9 cellular contexts compared by ENCODE assay signal in the genomic region with DNA sequence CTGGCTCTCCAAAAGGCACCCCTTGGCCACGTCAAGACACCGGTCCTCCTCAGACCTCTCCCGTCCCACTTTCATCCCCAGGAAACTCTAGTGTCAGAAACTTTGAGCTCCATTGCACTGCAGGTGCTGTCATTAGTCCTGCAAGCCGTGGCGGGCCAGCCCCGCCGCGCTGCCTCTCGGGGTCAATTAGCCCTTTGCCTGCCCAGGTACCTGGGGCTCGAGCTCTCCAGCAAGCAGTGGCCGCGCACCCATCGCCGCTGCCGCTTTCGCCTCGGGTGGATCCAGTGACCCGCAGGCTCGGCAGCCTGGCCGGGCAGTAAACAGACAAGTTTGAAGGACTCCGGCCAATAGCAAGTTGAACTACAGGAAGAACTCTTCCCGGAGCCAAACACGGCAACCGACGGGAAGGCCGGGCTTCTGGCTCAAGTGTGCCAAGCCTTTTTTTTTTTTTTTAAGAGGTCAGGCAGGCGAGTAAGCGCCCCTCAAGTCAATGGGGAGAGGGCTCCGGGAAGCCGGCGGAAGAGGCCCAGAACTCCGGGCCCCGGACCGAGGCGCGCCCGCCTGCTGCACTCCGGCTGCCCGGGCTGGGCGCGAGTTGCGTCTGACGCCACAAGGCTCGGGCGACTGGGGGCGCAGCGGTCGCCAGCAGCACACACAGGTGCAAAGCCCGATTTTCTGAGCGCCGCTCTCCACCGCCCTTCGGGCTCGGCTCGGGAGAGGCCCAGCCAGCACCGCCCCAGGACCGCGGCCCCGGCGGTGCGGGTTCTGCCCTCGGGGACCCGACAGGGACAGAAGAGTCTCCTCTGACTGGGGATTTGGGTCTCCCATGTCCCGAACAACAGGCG. TPM values are rescaled to one million over a fixed set of nuclear protein-coding genes. Genes with fewer than 3 reads are reported as not detected.
A peak's percentile ranks its signal among the peaks of the same experiment; 100 is the strongest.
DNase-seq lines count a peak whose midpoint lies in the region; ATAC-seq and TF ChIP-seq lines count a peak whose summit lies in the region.
"Had no signal": no experiment of that assay in that cellular context is flagged by ENCODE, and none has a peak within 500 bp of the region (broad histone marks: within the 10 kb centered on the region; RNA-seq: fewer than 3 reads in every experiment).

No MANE protein-coding gene starts in this region.

- ATAC-seq in GM23338 (peak; percentile 76), heart left ventricle (peak; percentile 16 to 73 (median 64)), HG02678 (IDR thresholded peaks at IDR 0.05; ENCODE audit: unreplicated experiment) (no peak)
- ATAC-seq in activated CD8-positive, alpha-beta memory T cell treated with anti-CD3 and anti-CD28 coated beads, Interleukin-2, amount 10 ng/mL, durations not matched to agents 7 days and 5 days: peak; percentile 30

- H2AFZ ChIP-seq in GM23338: peak overlapping the region; percentile 93
- H2AFZ ChIP-seq in parathyroid adenoma: peak overlapping the region; percentile 83

- DNase-seq in Ammon's horn (ENCODE audit: low spot score): peak; percentile 45
- peak; percentile 79 for DNase-seq in GM23338 (ENCODE audit: low spot score)
- no peak for DNase-seq in activated CD8-positive, alpha-beta memory T cell treated with anti-CD3 and anti-CD28 coated beads, Interleukin-2, amount 10 ng/mL, durations not matched to agents 7 days and 5 days
- peak; percentile 19 to 63 (median 34) for DNase-seq in heart left ventricle
- DNase-seq in superior temporal gyrus (ENCODE audit: extremely low spot score): no peak
- no peak for DNase-seq in stimulated activated CD4-positive, alpha-beta T cell treated with anti-CD3 and anti-CD28 coated beads, Interleukin-4, amount 100 ng/mL, for 1 hour

- peaks cover 5% of the 10 kb centered on the region; the same call in 1 of the 2 replicates for H3F3A ChIP-seq in GM23338 (replicated peaks; ENCODE audit: low read depth)

- whole genome bisulfite sequencing in heart left ventricle, 4 donors: 1 to 5% (median 1%) methylated on average over 33 to 65 of the region's 65 CpGs

- H3K4me2 ChIP-seq in GM23338 (peak overlapping the region; percentile 92), parathyroid adenoma (ENCODE audit: low read length) (peak overlapping the region; percentile 60)

- H3K36me3 Mint-ChIP-seq in GM23338 (ENCODE audit: low read depth): no peaks in the 10 kb centered on the region; the same call in 2 of the 3 replicates
- H3K36me3 Mint-ChIP-seq in activated CD8-positive, alpha-beta memory T cell treated with anti-CD3 and anti-CD28 coated beads, Interleukin-2, amount 10 ng/mL, durations not matched to agents 7 days and 5 days: peaks cover 2% of the 10 kb centered on the region

- intact Hi-C loops in heart left ventricle (cut with DNase I): loop anchor here in 7 of 10 donors (5.0 to 10.0 kb wide), 6 partner anchors 183 to 533 kb away; no protein-coding TSS in a partner anchor

- peaks cover 20% of the 10 kb centered on the region; the same call in 1 of the 2 replicates for H3K4me1 ChIP-seq in GM23338 (ENCODE audit: insufficient read depth)
- H3K4me1 ChIP-seq in heart left ventricle: peaks cover 0 to 36% (median 3%) of the 10 kb centered on the region in 12 donors
- H3K4me1 ChIP-seq in parathyroid adenoma: no peaks in the 10 kb centered on the region

- no peaks in the 10 kb centered on the region for H3K36me3 ChIP-seq in GM23338 (ENCODE audit: insufficient read depth)
- no peaks in the 10 kb centered on the region for H3K36me3 ChIP-seq in heart left ventricle
- no peaks in the 10 kb centered on the region for H3K36me3 ChIP-seq in parathyroid adenoma (ENCODE audit: control insufficient read depth, insufficient read depth, low read length)

- H3K4me3 ChIP-seq in GM23338: peak overlapping the region; percentile 84
- H3K4me3 ChIP-seq in heart left ventricle: peak overlapping the region; percentile 32 to 73 (median 61)
- H3K4me3 ChIP-seq in parathyroid adenoma (ENCODE audit: low read depth, low read length): peak overlapping the region; percentile 55

- peaks cover 16% of the 10 kb centered on the region for H3K4me1 Mint-ChIP-seq in GM23338
- peaks cover 7% of the 10 kb centered on the region for H3K4me1 Mint-ChIP-seq in activated CD8-positive, alpha-beta memory T cell treated with anti-CD3 and anti-CD28 coated beads, Interleukin-2, amount 10 ng/mL, durations not matched to agents 7 days and 5 days

- H3K9ac ChIP-seq in parathyroid adenoma: no peak overlapping the region

- H3K27ac ChIP-seq in GM23338 (ENCODE audit: low read depth) (no peak overlapping the region), heart left ventricle (peak overlapping the region; percentile 38 to 83 (median 66)), parathyroid adenoma (no peak overlapping the region)
- H3K27ac ChIP-seq: HL-60 had no signal

- no peaks in the 10 kb centered on the region for H3K9me2 ChIP-seq in GM23338 (ENCODE audit: insufficient read depth)

- H3K27me3 Mint-ChIP-seq in GM23338 (ENCODE audit: insufficient read depth, low read depth, poor library complexity): peaks cover 47% of the 10 kb centered on the region
- peaks cover 67% of the 10 kb centered on the region for H3K27me3 Mint-ChIP-seq in activated CD8-positive, alpha-beta memory T cell treated with anti-CD3 and anti-CD28 coated beads, Interleukin-2, amount 10 ng/mL, durations not matched to agents 7 days and 5 days

- H4K20me1 ChIP-seq in GM23338 (replicated peaks; ENCODE audit: insufficient read depth): peaks cover 6% of the 10 kb centered on the region; the same call in 1 of the 2 replicates

- peak overlapping the region; percentile 92 for H3K4me3 Mint-ChIP-seq in GM23338
- no peak overlapping the region for H3K4me3 Mint-ChIP-seq in activated CD8-positive, alpha-beta memory T cell treated with anti-CD3 and anti-CD28 coated beads, Interleukin-2, amount 10 ng/mL, durations not matched to agents 7 days and 5 days

- peaks cover 72% of the 10 kb centered on the region for H3K27me3 ChIP-seq in GM23338 (ENCODE audit: insufficient read depth)
- H3K27me3 ChIP-seq in heart left ventricle: peaks cover 0 to 61% (median 9%) of the 10 kb centered on the region in 9 donors
- H3K27me3 ChIP-seq in parathyroid adenoma (ENCODE audit: control insufficient read depth, insufficient read depth, low read length): no peaks in the 10 kb centered on the region

- TF ChIP-seq CTCF in GM23338 (conservative IDR thresholded peaks at IDR 0.05; ENCODE audit: low read depth in 2 of 2) (peak in 1 of 2 experiments; percentile 29; a peak in 1 of 4 replicates), heart left ventricle (IDR thresholded peaks at IDR 0.05) (peak in 1 of 12 donors; percentile 8), parathyroid adenoma (IDR thresholded peaks at IDR 0.05) (no peak)

- no peak for TF ChIP-seq POLR2A in heart left ventricle (IDR thresholded peaks at IDR 0.05)

- no peaks in the 10 kb centered on the region for H3K9me3 ChIP-seq in heart left ventricle
- H3K9me3 ChIP-seq in parathyroid adenoma (ENCODE audit: control insufficient read depth, low read length): no peaks in the 10 kb centered on the region

- CTCF ChIA-PET in activated CD8-positive, alpha-beta memory T cell treated with anti-CD3 and anti-CD28 coated beads, Interleukin-2, amount 10 ng/mL, durations not matched to agents 7 days and 5 days (lab: Charles Lee): no interaction called here

- H3K27ac Mint-ChIP-seq in GM23338: no peak overlapping the region
- no peak overlapping the region for H3K27ac Mint-ChIP-seq in activated CD8-positive, alpha-beta memory T cell treated with anti-CD3 and anti-CD28 coated beads, Interleukin-2, amount 10 ng/mL, durations not matched to agents 7 days and 5 days

- H3K79me2 ChIP-seq in GM23338 (replicated peaks; ENCODE audit: insufficient read depth) (no peaks in the 10 kb centered on the region), parathyroid adenoma (no peaks in the 10 kb centered on the region)

- no peaks in the 10 kb centered on the region for H3K9me3 Mint-ChIP-seq in GM23338
- no peaks in the 10 kb centered on the region for H3K9me3 Mint-ChIP-seq in activated CD8-positive, alpha-beta memory T cell treated with anti-CD3 and anti-CD28 coated beads, Interleukin-2, amount 10 ng/mL, durations not matched to agents 7 days and 5 days (ENCODE audit: low read depth)

TF ChIP-seq in GM23338, 12 proteins besides CTCF, POLR2A, EP300 and RAD21 (continues in another document):
- TF ChIP-seq EZH2 (IDR thresholded peaks at IDR 0.05; ENCODE audit: low read depth, unreplicated experiment) (peak; percentile 57), JUNB (IDR thresholded peaks at IDR 0.05; ENCODE audit: unreplicated experiment) (no peak)

RNA-seq across cellular contexts. Expression of gene ERBB4, which starts 1.1 kb away (rescaled TPM):
- total RNA-seq in GM23338 (2014; rRNA removed; shearing (Covaris generic)): 0.73 and 1.4 TPM in 2 replicates
- 0.10 and 1.1 TPM in 2 replicates for polyA plus RNA-seq in GM23338 (2016; fragmentation: Nextera tagmentation; extraction: Ambion mirVana)
- total RNA-seq in activated CD8-positive, alpha-beta memory T cell treated with anti-CD3 and anti-CD28 coated beads, Interleukin-2, amount 10 ng/mL, durations not matched to agents 7 days and 5 days: not detected
- total RNA-seq in heart left ventricle: 10 to 100 TPM in 7 of 9 donors, 1 to 10 TPM in 2; 9.2 to 29.5 (median 12.8) TPM
- 1 to 10 TPM; 1.3 to 2.0 TPM for polyA plus RNA-seq in heart left ventricle

Comparison
In these comparisons a context has a peak if more than half of its experiments do, and no peak if none do; other contexts are left out.
1. DNase-seq: peak in Ammon's horn (single experiment), GM23338 (single experiment) and heart left ventricle (5 of 5); none in activated CD8-positive, alpha-beta memory T cell treated with anti-CD3 and anti-CD28 coated beads, Interleukin-2, amount 10 ng/mL, durations not matched to agents 7 days and 5 days (single experiment), superior temporal gyrus (single experiment) and stimulated activated CD4-positive, alpha-beta T cell treated with anti-CD3 and anti-CD28 coated beads, Interleukin-4, amount 100 ng/mL, for 1 hour (single experiment).
2. H3K27ac ChIP-seq: peak in heart left ventricle (12 of 12); none in GM23338 (single experiment) and parathyroid adenoma (single experiment).
3. Peak in every context shown above with its lines, with median percentiles within 50 percentile points of each other: H3K4me3 ChIP-seq.